22 cellular contexts compared by ENCODE assay signal in the genomic region with DNA sequence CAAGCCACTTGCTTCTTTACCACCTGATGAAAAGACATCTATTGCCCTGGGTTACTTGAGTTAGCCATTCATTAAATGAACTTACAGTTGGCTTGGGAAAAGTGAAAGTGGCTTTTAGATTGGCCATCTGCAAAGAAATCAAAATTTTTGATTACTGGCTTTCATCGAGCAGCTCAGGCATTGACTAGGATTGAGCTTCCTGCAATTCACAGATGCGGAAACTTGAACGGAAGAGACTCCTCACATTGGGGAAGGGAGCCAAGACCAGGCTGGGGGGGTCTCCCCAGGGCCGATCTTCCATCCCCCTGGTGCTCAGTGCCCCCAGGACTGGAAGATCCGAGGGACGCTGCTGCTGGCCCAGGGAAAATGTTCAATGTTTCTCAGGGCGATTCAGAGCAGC.
A peak's percentile ranks its signal among the peaks of the same experiment; 100 is the strongest.
DNase-seq lines count a peak whose midpoint lies in the region; ATAC-seq lines count a peak whose summit lies in the region.
"Had no signal": no experiment of that assay in that cellular context is flagged by ENCODE, and none has a peak within 500 bp of the region (broad histone marks: within the 10 kb centered on the region; RNA-seq: fewer than 3 reads in every experiment).

No MANE protein-coding gene starts in this region.

- no peaks in the 10 kb centered on the region for H3K9me3 Mint-ChIP-seq in CD4-positive, alpha-beta memory T cell
- H3K9me3 Mint-ChIP-seq in CD8-positive, alpha-beta memory T cell, result no peaks in the 10 kb centered on the region

- no peak for ATAC-seq in HG03520 (IDR thresholded peaks at IDR 0.05; ENCODE audit: unreplicated experiment)
- ATAC-seq in stimulated activated naive CD8-positive, alpha-beta T cell treated with anti-CD3 and anti-CD28 coated beads, Interleukin-15, Interleukin-2, amounts not matched to agents 100 U/mL and 50 U/mL, for 24 hours, result no peak
- ATAC-seq: Panc1 had no signal

- H3K9me3 ChIP-seq in CD4-positive, alpha-beta memory T cell (ENCODE audit: control insufficient read depth in 1 of 2, low read length in 2 of 2), result no peaks in the 10 kb centered on the region
- no peaks in the 10 kb centered on the region for H3K9me3 ChIP-seq in CD8-positive, alpha-beta memory T cell (ENCODE audit: low read length)
- H3K9me3 ChIP-seq: BLaER1, SJCRH30 had no signal

- H3K27ac ChIP-seq in CD4-positive, alpha-beta memory T cell (ENCODE audit: low read depth, low read length), result no peak overlapping the region
- H3K27ac ChIP-seq in CD8-positive, alpha-beta memory T cell (ENCODE audit: low read depth, low read length), result no peak overlapping the region
- H3K27ac ChIP-seq: BLaER1, GM23248, SJCRH30 had no signal

- H3K27ac Mint-ChIP-seq in CD4-positive, alpha-beta memory T cell, result peak overlapping the region in 4 of 7 donors; percentile 41 to 76 (median 50)
- peak overlapping the region in 7 of 8 donors; percentile 49 to 95 (median 92) for H3K27ac Mint-ChIP-seq in CD8-positive, alpha-beta memory T cell

- H3K4me1 Mint-ChIP-seq in CD4-positive, alpha-beta memory T cell, result peaks cover 42 to 84% (median 57%) of the 10 kb centered on the region in 4 donors
- peaks cover 69 to 95% (median 84%) of the 10 kb centered on the region in 3 donors for H3K4me1 Mint-ChIP-seq in CD8-positive, alpha-beta memory T cell

- peaks cover 52% of the 10 kb centered on the region for H3K36me3 ChIP-seq in CD4-positive, alpha-beta memory T cell (ENCODE audit: insufficient read depth, low read length)
- H3K36me3 ChIP-seq in CD8-positive, alpha-beta memory T cell (ENCODE audit: insufficient read depth, low read length), result peaks cover 43% of the 10 kb centered on the region

- no peak for DNase-seq in CD4-positive, alpha-beta memory T cell
- no peak for DNase-seq in CD8-positive, alpha-beta memory T cell
- DNase-seq in dermis blood vessel endothelial cell (peak; percentile 74), lung microvascular endothelial cell (ENCODE audit: low read depth in 2 of 2) (peak; percentile 64 to 71), DMS114 treated with DMSO at 0.1 percent for 48 hours (lab: John Stamatoyannopoulos, UW; ENCODE audit: unreplicated experiment) (no peak)
- DNase-seq in stimulated activated naive CD8-positive, alpha-beta T cell treated with anti-CD3 and anti-CD28 coated beads, Interleukin-15, Interleukin-2, amounts not matched to agents 100 U/mL and 50 U/mL, for 24 hours, result no peak
- DNase-seq: DMS53; GDM1; GM23248; H9; KBM-7; NCI-H1092; NCI-H1436 treated with DMSO at 0.1 percent for 48 hours; NCI-H2029; NCI-H226; NCI-H510A treated with DMSO at 0.1 percent for 48 hours; NCI-H774; NK-92 treated with Interleukin-12 subunit alpha and Interleukin-12 subunit beta, amount 100 ng/mL, for 24 hours; SJCRH30 had no signal

- peaks cover 72 to 91% of the 10 kb centered on the region in 2 donors for H3K36me3 Mint-ChIP-seq in CD4-positive, alpha-beta memory T cell
- H3K36me3 Mint-ChIP-seq in CD8-positive, alpha-beta memory T cell, result peaks cover 18 to 95% (median 40%) of the 10 kb centered on the region in 3 donors

- H3K4me3 ChIP-seq in CD4-positive, alpha-beta memory T cell (ENCODE audit: low read length in 2 of 2), result no peak overlapping the region
- H3K4me3 ChIP-seq in CD8-positive, alpha-beta memory T cell (ENCODE audit: low read length), result no peak overlapping the region
- H3K4me3 ChIP-seq: BLaER1, GM23248, SJCRH30 had no signal

- POLR2A ChIA-PET in CD4-positive, alpha-beta memory T cell (lab: Charles Lee; ENCODE audit: partially characterized antibody), result no interaction called here
- POLR2A ChIA-PET in CD8-positive, alpha-beta memory T cell (lab: Charles Lee), result no interaction called here

- H3K4me3 Mint-ChIP-seq in CD4-positive, alpha-beta memory T cell, result no peak overlapping the region
- H3K4me3 Mint-ChIP-seq in CD8-positive, alpha-beta memory T cell, result no peak overlapping the region
- H3K4me3 Mint-ChIP-seq: H9 had no signal

- H3K27me3 Mint-ChIP-seq in CD4-positive, alpha-beta memory T cell, result no peaks in the 10 kb centered on the region
- no peaks in the 10 kb centered on the region for H3K27me3 Mint-ChIP-seq in CD8-positive, alpha-beta memory T cell

- CTCF ChIA-PET in CD4-positive, alpha-beta memory T cell (lab: Charles Lee; ENCODE audit: partially characterized antibody), result interaction anchor here (1.0 kb wide), 1 partner anchor 575 kb away, joined by 3 read pairs; no protein-coding TSS in a partner anchor
- CTCF ChIA-PET in CD8-positive, alpha-beta memory T cell (lab: Charles Lee), result no interaction called here

- no peaks in the 10 kb centered on the region for H3K27me3 ChIP-seq in CD4-positive, alpha-beta memory T cell (ENCODE audit: insufficient read depth, low read length)
- H3K27me3 ChIP-seq in CD8-positive, alpha-beta memory T cell (ENCODE audit: insufficient read depth, low read length, poor library complexity, severe bottlenecking), result no peaks in the 10 kb centered on the region
- H3K27me3 ChIP-seq: BLaER1, SJCRH30 had no signal

- intact Hi-C loops in CD4-positive, alpha-beta memory T cell (cut with micrococcal nuclease), result no loop called here

- peaks cover 34% of the 10 kb centered on the region for H3K4me1 ChIP-seq in CD4-positive, alpha-beta memory T cell (ENCODE audit: insufficient read depth, low read length)
- H3K4me1 ChIP-seq in CD8-positive, alpha-beta memory T cell (ENCODE audit: insufficient read depth, low read length), result peaks cover 29% of the 10 kb centered on the region
- H3K4me1 ChIP-seq: SJCRH30 had no signal

Comparison
In these comparisons a context has a peak if more than half of its experiments do, and no peak if none do; other contexts are left out.
1. DNase-seq: peak in dermis blood vessel endothelial cell (single experiment) and lung microvascular endothelial cell (2 of 2); none in CD4-positive, alpha-beta memory T cell (0 of 5), CD8-positive, alpha-beta memory T cell (0 of 5), DMS114 treated with DMSO at 0.1 percent for 48 hours (single experiment) and stimulated activated naive CD8-positive, alpha-beta T cell treated with anti-CD3 and anti-CD28 coated beads, Interleukin-15, Interleukin-2, amounts not matched to agents 100 U/mL and 50 U/mL, for 24 hours (single experiment).